Comparison of ENCODE assay signal across 9 cellular contexts in genomic region chr7:117010375-117011133, GRCh38. TPM values are rescaled to one million over a fixed set of nuclear protein-coding genes. Genes with fewer than 3 reads are reported as not detected.
A peak's percentile ranks its signal among the peaks of the same experiment; 100 is the strongest.
DNase-seq lines count a peak whose midpoint lies in the region; ATAC-seq, FAIRE-seq and TF ChIP-seq lines count a peak whose summit lies in the region.
"Had no signal": no experiment of that assay in that cellular context is flagged by ENCODE, and none has a peak within 500 bp of the region (broad histone marks: within the 10 kb centered on the region; RNA-seq: fewer than 3 reads in every experiment).

No MANE protein-coding gene starts in this region.

- 5% methylated on average over 6 of the region's 6 CpGs for WGBS in GM12878 (ENCODE audit: insufficient coverage, insufficient replicate concordance, low lambda C conversion rate, missing lambda C conversion rate)

- H4K20me1 ChIP-seq in GM12878 (ENCODE audit: control insufficient read depth, insufficient read depth) (no peaks in the 10 kb centered on the region), MM.1S (ENCODE audit: insufficient read depth, low read length) (peaks cover 14% of the 10 kb centered on the region), neural progenitor cell (ENCODE audit: low read depth) (no peaks in the 10 kb centered on the region)

- intact Hi-C loops in GM12878 (cut with micrococcal nuclease; ENCODE audit: unreplicated experiment): loop anchor here (2.0 to 10.0 kb wide), 2 partner anchors 54 to 1174 kb away; partner anchors contain the start of gene LSM8

- ATAC-seq in GM19438 (IDR thresholded peaks at IDR 0.05; ENCODE audit: low read depth, unreplicated experiment) (peak; percentile 37), HG03280 (IDR thresholded peaks at IDR 0.05; ENCODE audit: unreplicated experiment) (peak; percentile 19), GM12878 (peak; percentile 61), esophagus mucosa (no peak)

- H3F3A ChIP-seq in MM.1S (ENCODE audit: insufficient read depth, low read length) (no peaks in the 10 kb centered on the region; the same call in 1 of the 2 replicates), neural progenitor cell (ENCODE audit: low read depth) (peaks cover 8% of the 10 kb centered on the region)

- peak; percentile 75 to 78 for TF ChIP-seq EP300 in GM12878 (IDR thresholded peaks at IDR 0.05; ENCODE audit: borderline replicate concordance in 1 of 2, control insufficient read depth in 1 of 2, low read depth in 2 of 2, low read length in 2 of 2)

- H3K4me3 ChIP-seq in GM12878 (peak overlapping the region; percentile 53), MM.1S (ENCODE audit: low read length) (no peak overlapping the region), neural progenitor cell (no peak overlapping the region)

- H3K9me3 Mint-ChIP-seq in neural progenitor cell: no peaks in the 10 kb centered on the region

- H3K9me2 ChIP-seq in MM.1S (replicated peaks; ENCODE audit: insufficient read depth, low read length): no peaks in the 10 kb centered on the region

- H3K27ac ChIP-seq in GM12878 (ENCODE audit: control insufficient read depth, insufficient read depth): peak overlapping the region; percentile 100
- no peak overlapping the region for H3K27ac ChIP-seq in MM.1S (ENCODE audit: low read length)
- H3K27ac ChIP-seq in neural progenitor cell: no peak overlapping the region

- no peaks in the 10 kb centered on the region for H3K36me3 Mint-ChIP-seq in neural progenitor cell

- H3K27me3 ChIP-seq in GM12878 (replicated peaks in 1 of 2; ENCODE audit: control insufficient read depth in 2 of 2, insufficient read depth in 2 of 2, low read length in 1 of 2): no peaks in the 10 kb centered on the region
- H3K27me3 ChIP-seq in MM.1S (replicated peaks; ENCODE audit: insufficient read depth, low read length): peaks cover 6% of the 10 kb centered on the region; the same call in 1 of the 2 replicates
- no peaks in the 10 kb centered on the region for H3K27me3 ChIP-seq in neural progenitor cell

- CTCF ChIA-PET in GM12878 (lab: Yijun Ruan, JAX): interaction anchor here (1.1 to 10.7 kb wide), 8 partner anchors 9 to 116 kb away, joined by 3 to 287 read pairs (median 8); no protein-coding TSS in a partner anchor

- H3K4me2 ChIP-seq in GM12878 (ENCODE audit: control insufficient read depth, insufficient read depth) (peak overlapping the region; percentile 99), MM.1S (ENCODE audit: low read depth, low read length) (no peak overlapping the region), neural progenitor cell (no peak overlapping the region)

- H2AFZ ChIP-seq in GM12878 (ENCODE audit: control insufficient read depth, low read depth, low read length) (peak overlapping the region; percentile 42), MM.1S (ENCODE audit: low read length) (no peak overlapping the region), neural progenitor cell (replicated peaks) (no peak overlapping the region)

- H3K4me1 ChIP-seq in GM12878 (ENCODE audit: control insufficient read depth, insufficient read depth, low read length) (peaks cover 49% of the 10 kb centered on the region), MM.1S (ENCODE audit: low read length) (peaks cover 40% of the 10 kb centered on the region), neural progenitor cell (no peaks in the 10 kb centered on the region)

- no TSS peak for BruUV-seq in GM12878 (replicated peaks; lab: Mats Ljungman, UMichigan)

- H3K4me1 Mint-ChIP-seq in neural progenitor cell: peaks cover 5% of the 10 kb centered on the region

- no peaks in the 10 kb centered on the region for H3K36me3 ChIP-seq in GM12878 (ENCODE audit: control insufficient read depth in 2 of 2, insufficient read depth in 2 of 2, low read length in 1 of 2)
- H3K36me3 ChIP-seq in MM.1S (replicated peaks; ENCODE audit: insufficient read depth, low read length): no peaks in the 10 kb centered on the region
- H3K36me3 ChIP-seq in neural progenitor cell: no peaks in the 10 kb centered on the region

- POLR2A ChIA-PET in GM12878 (lab: Charles Lee): interaction anchor here (0.9 to 1.9 kb wide), 9 partner anchors 9 to 100 kb away, joined by 3 to 10 read pairs (median 3); no protein-coding TSS in a partner anchor

- no peaks in the 10 kb centered on the region for H3K27me3 Mint-ChIP-seq in neural progenitor cell (ENCODE audit: insufficient read depth, low read depth)

- no peak overlapping the region for H3K4me3 Mint-ChIP-seq in neural progenitor cell

- SMC1A ChIA-PET in GM12878 (lab: Charles Lee; ENCODE audit: uncharacterized antibody, unreplicated experiment): interaction anchor here (0.7 to 11.1 kb wide), 23 partner anchors 11 to 374 kb away, joined by 3 to 223 read pairs (median 4); no protein-coding TSS in a partner anchor

- TF ChIP-seq CTCF in GM12878 (IDR thresholded peaks at IDR 0.05 in 2 of 3, conservative IDR thresholded peaks at IDR 0.05 in 1 of 3; ENCODE audit: control insufficient read depth in 2 of 3, extremely low read depth in 1 of 3, insufficient read depth in 1 of 3, low read depth in 3 of 3, low read length in 3 of 3) (no peak), MM.1S (IDR thresholded peaks at IDR 0.05; ENCODE audit: low read length) (no peak), neural progenitor cell (IDR thresholded peaks at IDR 0.05) (no peak)

- peak; percentile 17; the same call in 1 of the 2 replicates for TF ChIP-seq RAD21 in GM12878 (IDR thresholded peaks at IDR 0.05; ENCODE audit: insufficient read depth, low read depth, low read length)

- RAD21 ChIA-PET in GM12878 (lab: Charles Lee; ENCODE audit: unreplicated experiment): interaction anchor here (0.8 to 9.2 kb wide), 18 partner anchors 11 to 337 kb away, joined by 3 to 112 read pairs (median 5); no protein-coding TSS in a partner anchor

- H3K9me3 ChIP-seq in GM12878 (replicated peaks; ENCODE audit: control insufficient read depth, insufficient read depth, low read length): no peaks in the 10 kb centered on the region
- no peaks in the 10 kb centered on the region for H3K9me3 ChIP-seq in MM.1S (replicated peaks; ENCODE audit: insufficient read depth, low read length)
- no peaks in the 10 kb centered on the region for H3K9me3 ChIP-seq in neural progenitor cell (ENCODE audit: low read depth)

- in situ Hi-C loops in GM12878 (cut with MboI): no loop called here

- H3K79me2 ChIP-seq in GM12878 (ENCODE audit: control insufficient read depth, insufficient read depth, low read length) (peaks cover 80% of the 10 kb centered on the region), MM.1S (ENCODE audit: low read length) (peaks cover 35% of the 10 kb centered on the region), neural progenitor cell (ENCODE audit: low read depth) (no peaks in the 10 kb centered on the region)

- 0 out of 2 replicates have a peak, but pooled peaks have one; percentile 28 for TF ChIP-seq POLR2A in GM12878 (IDR thresholded peaks at IDR 0.05; ENCODE audit: low read depth, low read length)

- FAIRE-seq in GM12878 (lab: Jason Lieb, UNC): peak; percentile 7

- H3K27ac Mint-ChIP-seq in neural progenitor cell: no peak overlapping the region

- DNase-seq in EH (ENCODE audit: low read depth) (peak; percentile 38), GM12878 (ENCODE audit: low read depth, low spot score) (peak; percentile 51), MM.1S (no peak), NCI-H2227 (lab: John Stamatoyannopoulos, UW; ENCODE audit: unreplicated experiment) (no peak), neural progenitor cell (ENCODE audit: low spot score) (no peak)
- DNase-seq: NCI-H69 had no signal

- peak overlapping the region; percentile 82 for H3K9ac ChIP-seq in GM12878 (ENCODE audit: control insufficient read depth, insufficient read depth, low read length)
- no peak overlapping the region for H3K9ac ChIP-seq in MM.1S (ENCODE audit: low read length)
- H3K9ac ChIP-seq in neural progenitor cell: no peak overlapping the region

TF ChIP-seq in GM12878, 131 proteins besides CTCF, POLR2A, EP300 and RAD21 (continues in another document):
- no peak for TF ChIP-seq MTA3 (IDR thresholded peaks at IDR 0.05; ENCODE audit: borderline replicate concordance, low read length)
- TF ChIP-seq SREBF2 (IDR thresholded peaks at IDR 0.05; ENCODE audit: low read length): no peak

RNA-seq across cellular contexts. Expression of gene ST7, which starts 57.3 kb away (rescaled TPM):
- 157 and 175 TPM in 2 replicates for total RNA-seq in GM12878 (2013; cell fraction: nucleolus; rRNA removed)
- 62.1 and 74.9 TPM in 2 replicates for total RNA-seq in GM12878 (2014; rRNA removed)
- 27.5 and 27.7 TPM in 2 replicates for total RNA-seq in GM12878 (2014; rRNA removed; fragmentation: Illumina TruSeq; extraction: Trizol)
- total RNA-seq in GM12878 (2021): 46.0 and 46.9 TPM in 2 replicates
- 34.6 TPM for polyA plus RNA-seq in GM12878 (2011; ENCODE audit: low read depth)
- 66.9 and 76.2 TPM in 2 replicates for polyA plus RNA-seq in GM12878 (2011; rRNA removed)
- polyA plus RNA-seq in GM12878 (2011; cell fraction: cytosol; rRNA removed): 43.6 and 50.4 TPM in 2 replicates
- 43.1 and 57.6 TPM in 2 replicates for polyA plus RNA-seq in GM12878 (2011; cell fraction: nucleus; rRNA removed)
- 36.7 and 47.4 TPM in 2 replicates for polyA plus RNA-seq in GM12878 (2012)
- 76.4 and 90.7 TPM in 2 replicates for polyA plus RNA-seq in GM12878 (2014; fragmentation: Illumina TruSeq; extraction: Trizol)
- polyA plus RNA-seq in GM12878 (2014; fragmentation: Nextera tagmentation; extraction: Ambion mirVana): 10 to 100 TPM; 49.9 to 50.5 TPM
- 56.6 and 63.9 TPM in 2 replicates for polyA plus RNA-seq in GM12878 (2014; rRNA removed)
- 10 to 100 TPM; 48.9 to 56.7 TPM for polyA plus RNA-seq in GM12878 (2016; fragmentation: Nextera tagmentation; extraction: Ambion mirVana)
- 74.1 and 76.4 TPM in 2 replicates for polyA minus RNA-seq in GM12878 (2011; rRNA and poly(A)+ RNA removed)
- polyA minus RNA-seq in GM12878 (2011; cell fraction: cytosol; rRNA and poly(A)+ RNA removed): 24.3 and 26.6 TPM in 2 replicates
- 91.3 and 97.8 TPM in 2 replicates for polyA minus RNA-seq in GM12878 (2011; cell fraction: nucleus; rRNA and poly(A)+ RNA removed)
- 5.8 and 6.7 TPM in 2 replicates for total RNA-seq in neural progenitor cell (ENCODE audit: low replicate concordance)
- 8.2 TPM for total RNA-seq in esophagus mucosa

Comparison
In these comparisons a context has a peak if more than half of its experiments do, and no peak if none do; other contexts are left out.
1. DNase-seq: peak in EH (single experiment) and GM12878 (single experiment); none in MM.1S (single experiment), NCI-H2227 (single experiment) and neural progenitor cell (single experiment).